ENCODE assay signal across 1 cellular context in the genomic region with DNA sequence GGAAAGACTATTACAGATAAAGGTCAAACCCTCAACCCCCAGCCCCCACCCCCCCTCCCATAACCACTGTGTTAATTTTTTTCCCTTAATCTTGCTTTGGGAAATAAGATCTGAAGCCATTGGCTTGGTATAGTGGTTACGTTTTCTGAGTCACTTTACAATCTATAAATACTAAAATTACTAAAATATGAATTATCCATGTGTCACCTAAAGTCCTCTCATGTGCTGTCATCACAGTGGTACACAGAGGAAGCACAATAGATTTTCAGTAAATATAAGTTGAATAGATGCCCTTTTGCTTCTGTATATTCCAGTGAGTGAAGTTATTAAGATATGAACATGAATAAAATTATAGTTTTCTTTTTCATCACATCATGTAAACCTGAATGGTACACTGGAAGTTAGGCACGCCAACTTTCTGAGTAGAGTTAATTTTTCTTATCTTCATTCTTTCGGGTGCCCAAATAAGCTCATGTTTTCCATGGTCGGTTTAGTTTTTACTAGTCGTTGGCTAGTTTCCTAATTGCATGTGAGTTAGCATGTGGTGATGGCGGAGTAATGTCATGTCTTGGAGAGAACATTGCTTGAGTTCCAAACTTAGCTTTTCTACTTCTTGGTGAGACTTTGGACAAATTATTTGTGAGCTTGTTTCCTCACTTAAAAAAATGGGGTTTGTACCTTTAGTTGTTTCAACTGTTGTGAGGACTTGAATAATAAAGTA.
TF ChIP-seq lines count a peak whose summit lies in the region.

No MANE protein-coding gene starts in this region.

TF ChIP-seq in HCT116, 20 proteins besides CTCF, POLR2A, EP300 and RAD21:
- TF ChIP-seq EZH2 (IDR thresholded peaks at IDR 0.05) (no peak), ZNF274 (IDR thresholded peaks at IDR 0.05; ENCODE audit: low read depth, low read length) (no peak), POLR2AphosphoS5 (IDR thresholded peaks at IDR 0.05; ENCODE audit: low read depth, low read length) (no peak), ZFX (IDR thresholded peaks at IDR 0.05) (no peak), YY1 (IDR thresholded peaks at IDR 0.05; ENCODE audit: extremely low read depth, insufficient replicate concordance, low read depth, low read length) (no peak), JUND (IDR thresholded peaks at IDR 0.05) (no peak), TCF7L2 (IDR thresholded peaks at IDR 0.05; ENCODE audit: borderline replicate concordance, extremely low read depth, insufficient read depth, insufficient read length) (no peak)
- TF ChIP-seq, protein P1, sequence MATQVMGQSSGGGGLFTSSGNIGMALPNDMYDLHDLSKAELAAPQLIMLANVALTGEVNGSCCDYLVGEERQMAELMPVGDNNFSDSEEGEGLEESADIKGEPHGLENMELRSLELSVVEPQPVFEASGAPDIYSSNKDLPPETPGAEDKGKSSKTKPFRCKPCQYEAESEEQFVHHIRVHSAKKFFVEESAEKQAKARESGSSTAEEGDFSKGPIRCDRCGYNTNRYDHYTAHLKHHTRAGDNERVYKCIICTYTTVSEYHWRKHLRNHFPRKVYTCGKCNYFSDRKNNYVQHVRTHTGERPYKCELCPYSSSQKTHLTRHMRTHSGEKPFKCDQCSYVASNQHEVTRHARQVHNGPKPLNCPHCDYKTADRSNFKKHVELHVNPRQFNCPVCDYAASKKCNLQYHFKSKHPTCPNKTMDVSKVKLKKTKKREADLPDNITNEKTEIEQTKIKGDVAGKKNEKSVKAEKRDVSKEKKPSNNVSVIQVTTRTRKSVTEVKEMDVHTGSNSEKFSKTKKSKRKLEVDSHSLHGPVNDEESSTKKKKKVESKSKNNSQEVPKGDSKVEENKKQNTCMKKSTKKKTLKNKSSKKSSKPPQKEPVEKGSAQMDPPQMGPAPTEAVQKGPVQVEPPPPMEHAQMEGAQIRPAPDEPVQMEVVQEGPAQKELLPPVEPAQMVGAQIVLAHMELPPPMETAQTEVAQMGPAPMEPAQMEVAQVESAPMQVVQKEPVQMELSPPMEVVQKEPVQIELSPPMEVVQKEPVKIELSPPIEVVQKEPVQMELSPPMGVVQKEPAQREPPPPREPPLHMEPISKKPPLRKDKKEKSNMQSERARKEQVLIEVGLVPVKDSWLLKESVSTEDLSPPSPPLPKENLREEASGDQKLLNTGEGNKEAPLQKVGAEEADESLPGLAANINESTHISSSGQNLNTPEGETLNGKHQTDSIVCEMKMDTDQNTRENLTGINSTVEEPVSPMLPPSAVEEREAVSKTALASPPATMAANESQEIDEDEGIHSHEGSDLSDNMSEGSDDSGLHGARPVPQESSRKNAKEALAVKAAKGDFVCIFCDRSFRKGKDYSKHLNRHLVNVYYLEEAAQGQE (IDR thresholded peaks at IDR 0.05; ENCODE audit: low read depth), result no peak
